ENCODE assay signal across 23 cellular contexts in the genomic region with DNA sequence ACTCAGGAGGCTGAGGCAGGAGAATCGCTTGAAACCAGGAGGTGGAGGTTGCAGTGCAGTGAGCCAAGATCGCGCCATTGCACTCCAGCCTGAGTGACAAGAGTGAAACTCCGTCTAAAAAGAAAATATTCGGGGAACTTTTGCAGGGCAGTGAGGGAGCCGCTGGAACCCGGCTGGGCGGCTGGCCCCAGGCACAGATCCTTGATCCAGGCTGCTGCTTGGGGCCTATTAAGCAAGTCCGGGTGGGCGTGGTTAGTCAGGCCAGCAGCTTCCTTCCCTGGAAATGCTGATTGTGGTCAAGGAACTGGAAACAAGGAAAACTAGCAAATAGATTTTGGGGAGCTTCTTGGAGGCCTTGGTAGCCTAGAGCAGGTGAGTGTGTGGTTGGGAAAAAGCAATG. TPM values are rescaled to one million over a fixed set of nuclear protein-coding genes. Genes with fewer than 3 reads are reported as not detected.
A peak's percentile ranks its signal among the peaks of the same experiment; 100 is the strongest.
DNase-seq lines count a peak whose midpoint lies in the region; TF ChIP-seq lines count a peak whose summit lies in the region.
"Had no signal": no experiment of that assay in that cellular context is flagged by ENCODE, and none has a peak within 500 bp of the region (broad histone marks: within the 10 kb centered on the region; RNA-seq: fewer than 3 reads in every experiment).

No MANE protein-coding gene starts in this region.

- H3K4me3 ChIP-seq in HL-60 (replicated peaks; ENCODE audit: insufficient read depth, low read length) (no peak overlapping the region), fibroblast of villous mesenchyme (ENCODE audit: low read depth, low read length) (no peak overlapping the region), sigmoid colon (no peak overlapping the region)
- H3K4me3 ChIP-seq: A549, K562, SJCRH30 had no signal

- DNase-seq in HL-60 (ENCODE audit: low read depth in 1 of 2, low spot score in 1 of 2) = no peak
- peak; percentile 36 for DNase-seq in amniotic epithelial cell (ENCODE audit: low read depth)
- peak; percentile 37 for DNase-seq in fibroblast of villous mesenchyme (ENCODE audit: low read depth)
- no peak for DNase-seq in sigmoid colon
- no peak for DNase-seq in SKM-1 treated with dmso at 0.1 percent for 144 hours (lab: John Stamatoyannopoulos, UW; ENCODE audit: unreplicated experiment)
- no peak for DNase-seq in NAMALWA (ENCODE audit: low spot score)
- no peak for DNase-seq in NCI-H446 (lab: John Stamatoyannopoulos, UW)
- DNase-seq: AML-193; CD8-positive, alpha-beta T cell; DMS79 treated with DMSO at 0.1 percent for 48 hours; Kasumi-1; MV-4-11; NCI-H1105 treated with DMSO at 0.1 percent for 48 hours; NCI-H146; NCI-H1930; NCI-H2107; NCI-H526; NCI-H82; NK-92 treated with Interleukin-12 subunit alpha and Interleukin-12 subunit beta, amount 100 ng/mL, for 24 hours; SJCRH30 had no signal

- no peaks in the 10 kb centered on the region for H3K9me3 ChIP-seq in sigmoid colon
- H3K9me3 ChIP-seq: A549, SJCRH30 had no signal

- 0 out of 2 replicates have a peak overlapping the region, but pooled peaks have one; percentile 35 for H3K27ac ChIP-seq in HL-60 (replicated peaks)
- peak overlapping the region; percentile 93 for H3K27ac ChIP-seq in temporal lobe (ENCODE audit: low read depth, low read length)
- no peak overlapping the region for H3K27ac ChIP-seq in sigmoid colon
- H3K27ac ChIP-seq: A549, SJCRH30 had no signal

- intact Hi-C loops in sigmoid colon (cut with DNase I) = no loop called here

- H3K27me3 ChIP-seq in HL-60 (ENCODE audit: insufficient read depth, poor library complexity, severe bottlenecking) = no peaks in the 10 kb centered on the region
- H3K27me3 ChIP-seq in sigmoid colon = no peaks in the 10 kb centered on the region
- H3K27me3 ChIP-seq: SJCRH30 had no signal

- TF ChIP-seq POLR2A in sigmoid colon (IDR thresholded peaks at IDR 0.05) = no peak

- TF ChIP-seq CTCF in HL-60 (IDR thresholded peaks at IDR 0.05; ENCODE audit: insufficient read depth, low read length) (no peak), fibroblast of villous mesenchyme (IDR thresholded peaks at IDR 0.05; ENCODE audit: insufficient read depth, low read depth, low read length) (no peak), sigmoid colon (IDR thresholded peaks at IDR 0.05) (no peak)

- no peak for TF ChIP-seq EP300 in sigmoid colon (IDR thresholded peaks at IDR 0.05)

- 96% methylated on average over 10 of the region's 10 CpGs for WGBS in sigmoid colon, 2 donors

- H3K4me1 ChIP-seq in sigmoid colon = peaks cover 0 to 15% (median 7%) of the 10 kb centered on the region in 4 donors
- H3K4me1 ChIP-seq: A549, SJCRH30 had no signal

- H3K36me3 ChIP-seq in sigmoid colon = peaks cover 58 to 100% (median 84%) of the 10 kb centered on the region in 4 donors

RNA-seq across cellular contexts. Expression of a gene that starts 17.9 kb away (rescaled TPM):
- under 0.01 and 0.32 TPM in 2 replicates for total RNA-seq in fibroblast of villous mesenchyme
- 4.2 TPM for total RNA-seq in temporal lobe
- under 1 TPM in 3 of 4 donors, not detected in 1; under 0.01 to 0.95 (median 0.83) TPM for total RNA-seq in sigmoid colon
- 1 to 10 TPM in 1 of 3 donors, under 1 TPM in 1, not detected in 1; 0.23 to 8.4 TPM for polyA plus RNA-seq in sigmoid colon

RNA-seq across cellular contexts. Expression of a gene that starts 29.2 kb away (rescaled TPM):
- total RNA-seq in fibroblast of villous mesenchyme (654 and 959 TPM in 2 replicates), temporal lobe (88.0 TPM), sigmoid colon (100 to 1,000 TPM; 154 to 232 (median 183) TPM)
- 100 to 1,000 TPM; 162 to 647 (median 169) TPM for polyA plus RNA-seq in sigmoid colon

RNA-seq across cellular contexts. Expression of a gene that starts 37.8 kb away (rescaled TPM):
- 33.5 and 42.7 TPM in 2 replicates for total RNA-seq in fibroblast of villous mesenchyme
- total RNA-seq in temporal lobe = 26.8 TPM
- total RNA-seq in sigmoid colon = 10 to 100 TPM; 74.5 to 88.1 (median 81.5) TPM
- 10 to 100 TPM; 70.3 to 86.7 (median 70.9) TPM for polyA plus RNA-seq in sigmoid colon

RNA-seq across cellular contexts. Expression of a gene that starts 40.0 kb away (rescaled TPM):
- total RNA-seq in fibroblast of villous mesenchyme (55.1 and 62.6 TPM in 2 replicates), temporal lobe (29.0 TPM), sigmoid colon (10 to 100 TPM; 24.7 to 51.7 (median 42.2) TPM)
- 100 to 1,000 TPM; 118 to 339 (median 223) TPM for polyA plus RNA-seq in sigmoid colon

Comparison
In these comparisons a context has a peak if more than half of its experiments do, and no peak if none do; other contexts are left out.
1. DNase-seq: peak in amniotic epithelial cell (single experiment) and fibroblast of villous mesenchyme (single experiment); none in HL-60 (0 of 2), sigmoid colon (single experiment), SKM-1 treated with dmso at 0.1 percent for 144 hours (single experiment), NAMALWA (single experiment) and NCI-H446 (0 of 2).
2. H3K27ac ChIP-seq: peak in HL-60 (single experiment) and temporal lobe (single experiment); none in sigmoid colon (0 of 4).